ENCODE assay signal across 8 cellular contexts in genomic region chr5:139481122-139481533, GRCh38. TPM values are rescaled to one million over a fixed set of nuclear protein-coding genes. Genes with fewer than 3 reads are reported as not detected.
DNase-seq lines count a peak whose midpoint lies in the region; ATAC-seq and TF ChIP-seq lines count a peak whose summit lies in the region.

No MANE protein-coding gene starts in this region.

- no peaks in the 10 kb centered on the region for H3K27me3 ChIP-seq in left lung
- H3K27me3 ChIP-seq in upper lobe of left lung = no peaks in the 10 kb centered on the region

- TF ChIP-seq POLR2A in upper lobe of left lung (IDR thresholded peaks at IDR 0.05) = no peak

- H3K4me3 ChIP-seq in left lung = peak overlapping the region; percentile 38 to 60
- peak overlapping the region; percentile 48 to 64 (median 63) for H3K4me3 ChIP-seq in upper lobe of left lung

- peak overlapping the region; percentile 13 for H3K27ac ChIP-seq in adipose tissue (ENCODE audit: low read depth, low read length)
- H3K27ac ChIP-seq in left lung = peak overlapping the region; percentile 96
- H3K27ac ChIP-seq in upper lobe of left lung = peak overlapping the region; percentile 95 to 99 (median 96)

- peak; percentile 50 for ATAC-seq in left lung
- peak; percentile 2 to 52 for ATAC-seq in upper lobe of left lung (ENCODE audit: low FRiP score in 2 of 2)

- TF ChIP-seq EP300 in upper lobe of left lung (IDR thresholded peaks at IDR 0.05) = no peak

- 24 to 65% (median 37%) methylated on average over 12 of the region's 12 CpGs for WGBS in adipose tissue, 3 donors
- WGBS in upper lobe of left lung, 2 donors = 6 to 7% methylated on average over 8 to 12 of the region's 12 CpGs

- H3K9me3 ChIP-seq in left lung (no peaks in the 10 kb centered on the region), upper lobe of left lung (no peaks in the 10 kb centered on the region)

- TF ChIP-seq CTCF in left lung (IDR thresholded peaks at IDR 0.05) = no peak
- no peak for TF ChIP-seq CTCF in upper lobe of left lung (IDR thresholded peaks at IDR 0.05)

- DNase-seq in NOMO-1 (lab: John Stamatoyannopoulos, UW; ENCODE audit: unreplicated experiment in 2 of 2) (peak; percentile 20 to 28), NOMO-1 treated with DMSO at 0.1 percent for 48 hours (lab: John Stamatoyannopoulos, UW; ENCODE audit: unreplicated experiment) (no peak), left lung (peak; percentile 70 to 84), upper lobe of left lung (peak; percentile 75 to 81), UCSD-AML1 (lab: John Stamatoyannopoulos, UW; ENCODE audit: unreplicated experiment) (no peak), NK-92 (lab: John Stamatoyannopoulos, UW; ENCODE audit: unreplicated experiment) (no peak), ecto neural progenitor cell (ENCODE audit: low spot score) (no peak)

- intact Hi-C loops in left lung (cut with DNase I) = no loop called here

- H3K36me3 ChIP-seq in left lung (peaks cover 0 to 29% of the 10 kb centered on the region in 2 donors), upper lobe of left lung (peaks cover 13 to 43% (median 30%) of the 10 kb centered on the region in 4 donors)

- H3K4me1 ChIP-seq in left lung = peaks cover 11 to 76% of the 10 kb centered on the region in 2 donors
- peaks cover 39 to 57% (median 51%) of the 10 kb centered on the region in 4 donors for H3K4me1 ChIP-seq in upper lobe of left lung

RNA-seq across cellular contexts. Expression of gene STING1, which starts 1.4 kb away (rescaled TPM):
- 10 to 100 TPM in 2 of 3 donors, 1 to 10 TPM in 1; 8.0 to 52.5 (median 28.3) TPM for polyA plus RNA-seq in adipose tissue
- total RNA-seq in left lung (100 to 1,000 TPM in 1 of 2 donors, 10 to 100 TPM in 1; 100.0 to 105 TPM), upper lobe of left lung (100 to 1,000 TPM in 5 of 6 donors, 10 to 100 TPM in 1; 70.3 to 141 (median 107) TPM)

RNA-seq across cellular contexts. Expression of gene SMIM33, which starts 10.3 kb away (rescaled TPM):
- under 1 TPM in 1 of 3 donors, not detected in 2; 0.04 TPM for polyA plus RNA-seq in adipose tissue
- total RNA-seq in left lung (not detected), upper lobe of left lung (not detected)

RNA-seq across cellular contexts. Expression of gene ECSCR, which starts 18.6 kb away (rescaled TPM):
- polyA plus RNA-seq in adipose tissue = 10 to 100 TPM in 2 of 3 donors, 1 to 10 TPM in 1; 8.5 to 80.6 (median 38.8) TPM
- total RNA-seq in left lung = 10 to 100 TPM; 25.4 to 48.9 TPM
- total RNA-seq in upper lobe of left lung = 10 to 100 TPM in 5 of 6 donors, 1 to 10 TPM in 1; 8.4 to 62.5 (median 24.1) TPM

RNA-seq across cellular contexts. Expression of gene DNAJC18, which starts 41.8 kb away (rescaled TPM):
- polyA plus RNA-seq in adipose tissue = 1 to 10 TPM; 1.0 to 5.6 (median 4.0) TPM
- 10 to 100 TPM; 10.0 to 13.2 TPM for total RNA-seq in left lung
- total RNA-seq in upper lobe of left lung = 10 to 100 TPM in 1 of 6 donors, 1 to 10 TPM in 5; 1.0 to 11.6 (median 6.3) TPM

Comparison
In these comparisons a context has a peak if more than half of its experiments do, and no peak if none do; other contexts are left out.
1. DNase-seq: peak in NOMO-1 (2 of 2), left lung (2 of 2) and upper lobe of left lung (2 of 2); none in NOMO-1 treated with DMSO at 0.1 percent for 48 hours (single experiment), UCSD-AML1 (single experiment), NK-92 (single experiment) and ecto neural progenitor cell (single experiment).
2. H3K27ac ChIP-seq: peak in every context shown above with its lines; median percentile 96 in left lung; 96 in upper lobe of left lung; 13 in adipose tissue.